In genomic region chr17:79929257-79930076, GRCh38 we compare ENCODE assay signal across 22 cellular contexts.
DNase-seq lines count a peak whose midpoint lies in the region; ATAC-seq, FAIRE-seq and TF ChIP-seq lines count a peak whose summit lies in the region.
"Had no signal": no experiment of that assay in that cellular context is flagged by ENCODE, and none has a peak within 500 bp of the region (broad histone marks: within the 10 kb centered on the region; RNA-seq: fewer than 3 reads in every experiment).

No MANE protein-coding gene starts in this region.

- ATAC-seq in Right ventricle myocardium superior (ENCODE audit: poor library complexity): no peak
- ATAC-seq in HG02973 (IDR thresholded peaks at IDR 0.05; ENCODE audit: unreplicated experiment): no peak
- ATAC-seq in HG02798 (IDR thresholded peaks at IDR 0.05; ENCODE audit: poor library complexity, unreplicated experiment): no peak
- ATAC-seq: foreskin keratinocyte, left lobe of liver had no signal

- TF ChIP-seq CTCF in cardiac muscle cell (IDR thresholded peaks at IDR 0.05; ENCODE audit: low read depth, low read length) (no peak), kidney (IDR thresholded peaks at IDR 0.05; ENCODE audit: borderline replicate concordance, extremely low read depth, insufficient read depth) (no peak), suprapubic skin (IDR thresholded peaks at IDR 0.05) (no peak)

- H3K9me3 ChIP-seq in cardiac muscle cell (ENCODE audit: low read depth): no peaks in the 10 kb centered on the region
- no peaks in the 10 kb centered on the region for H3K9me3 ChIP-seq in SK-N-MC (ENCODE audit: low read depth, low read length)
- no peaks in the 10 kb centered on the region for H3K9me3 ChIP-seq in kidney (ENCODE audit: control insufficient read depth in 1 of 2, low read length in 2 of 2)
- no peaks in the 10 kb centered on the region for H3K9me3 ChIP-seq in suprapubic skin
- H3K9me3 ChIP-seq: SJCRH30 had no signal

- H3K36me3 ChIP-seq in cardiac muscle cell (no peaks in the 10 kb centered on the region), SK-N-MC (ENCODE audit: insufficient read depth, low read length) (no peaks in the 10 kb centered on the region), kidney (ENCODE audit: control insufficient read depth in 1 of 2, insufficient read depth in 2 of 2, low read length in 2 of 2) (no peaks in the 10 kb centered on the region), suprapubic skin (no peaks in the 10 kb centered on the region)
- H3K36me3 ChIP-seq: SJCRH30 had no signal

- no peak for TF ChIP-seq POLR2A in suprapubic skin (IDR thresholded peaks at IDR 0.05)

- no peak for FAIRE-seq in kidney (lab: Jason Lieb, UNC)
- FAIRE-seq: A204.1, colon, HTR-8/SVneo had no signal

- intact Hi-C loops in Right ventricle myocardium superior (cut with DNase I) (no loop called here), kidney (cut with DNase I) (no loop called here)

- H3K27me3 ChIP-seq in cardiac muscle cell (peaks cover 35% of the 10 kb centered on the region), suprapubic skin (peaks cover 74% of the 10 kb centered on the region)

- DNase-seq in cardiac muscle cell (ENCODE audit: low read depth in 1 of 2, low spot score in 1 of 2): no peak
- no peak for DNase-seq in Right ventricle myocardium superior
- DNase-seq in SK-N-MC (ENCODE audit: low read depth, low spot score): no peak
- DNase-seq in kidney: peak; percentile 74
- no peak for DNase-seq in suprapubic skin (ENCODE audit: low spot score in 2 of 2)
- DNase-seq in SW 1271 (lab: John Stamatoyannopoulos, UW): no peak
- DNase-seq: activated CD4-positive, alpha-beta T cell treated with anti-CD3 and anti-CD28 coated beads, Interleukin-2, amount 50 U/mL, for 1 hour; activated naive CD4-positive, alpha-beta T cell treated with Interleukin-2 at 50 U/mL for 16 hours; CD4-positive, alpha-beta T cell; DMS79; foreskin keratinocyte; HFFc6; NCI-H187; NCI-H510A; SJCRH30; trophoblast cell had no signal

- TF ChIP-seq EP300 in suprapubic skin (IDR thresholded peaks at IDR 0.05): no peak

- H3K4me1 ChIP-seq in cardiac muscle cell (ENCODE audit: low read depth) (no peaks in the 10 kb centered on the region), kidney (ENCODE audit: control insufficient read depth in 1 of 2, insufficient read depth in 1 of 2, low read depth in 1 of 2, low read length in 2 of 2) (peaks cover 0 to 2% of the 10 kb centered on the region in 2 donors), suprapubic skin (peaks cover 23% of the 10 kb centered on the region)
- H3K4me1 ChIP-seq: foreskin keratinocyte had no signal

- no peak overlapping the region for H3K9ac ChIP-seq in SK-N-MC (ENCODE audit: insufficient read length)
- H3K9ac ChIP-seq in kidney (ENCODE audit: low read length in 2 of 2): no peak overlapping the region

- H3K27ac ChIP-seq in cardiac muscle cell: no peak overlapping the region
- H3K27ac ChIP-seq in SK-N-MC: no peak overlapping the region
- H3K27ac ChIP-seq in kidney (ENCODE audit: low read depth in 2 of 2, low read length in 2 of 2): no peak overlapping the region
- H3K27ac ChIP-seq in suprapubic skin: no peak overlapping the region
- H3K27ac ChIP-seq: foreskin keratinocyte, SJCRH30 had no signal

- 40% methylated on average over 13 of the region's 25 CpGs for WGBS in suprapubic skin

- H3K4me3 ChIP-seq in cardiac muscle cell (peak overlapping the region; percentile 28), SK-N-MC (peak overlapping the region; percentile 72; the same call in 1 of the 2 replicates), kidney (ENCODE audit: low read length in 2 of 2) (no peak overlapping the region), suprapubic skin (peak overlapping the region; percentile 33)
- H3K4me3 ChIP-seq: SJCRH30 had no signal

Comparison
In these comparisons a context has a peak if more than half of its experiments do, and no peak if none do; other contexts are left out.
1. H3K4me3 ChIP-seq: peak in cardiac muscle cell (single experiment), SK-N-MC (single experiment) and suprapubic skin (single experiment); none in kidney (0 of 2).